Comparison of ENCODE assay signal across 22 cellular contexts in the genomic region with DNA sequence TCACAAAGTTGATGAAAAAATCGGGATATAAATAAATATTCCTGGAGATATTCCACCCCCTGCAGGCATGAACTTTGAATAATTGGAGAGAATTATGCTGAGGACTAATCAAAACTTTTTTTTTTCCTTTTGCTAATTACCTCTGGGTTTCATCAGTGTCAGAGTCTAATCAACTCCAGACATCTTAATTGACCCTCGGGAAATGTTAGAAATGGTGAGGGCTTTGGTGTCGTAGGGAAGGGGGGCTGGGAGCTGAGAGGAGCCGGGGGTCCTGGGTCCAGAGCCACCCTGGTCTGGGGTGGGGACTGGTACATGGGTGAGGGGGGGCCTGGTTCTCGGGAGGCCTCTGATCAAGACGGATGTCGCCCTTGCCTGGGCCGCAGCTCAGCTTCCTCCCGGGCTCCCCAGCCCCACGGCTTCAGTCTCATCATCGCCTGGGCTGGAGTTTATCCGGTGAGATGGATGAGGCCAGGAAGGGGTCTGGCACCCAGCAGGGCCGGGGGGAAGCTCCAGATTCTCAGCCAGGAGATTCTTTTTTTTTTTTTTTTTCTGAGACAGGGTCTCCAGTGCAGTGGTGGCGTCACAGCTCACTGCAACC. TPM values are rescaled to one million over a fixed set of nuclear protein-coding genes. Genes with fewer than 3 reads are reported as not detected.
DNase-seq lines count a peak whose midpoint lies in the region; ATAC-seq, FAIRE-seq and TF ChIP-seq lines count a peak whose summit lies in the region.
"Had no signal": no experiment of that assay in that cellular context is flagged by ENCODE, and none has a peak within 500 bp of the region (broad histone marks: within the 10 kb centered on the region; RNA-seq: fewer than 3 reads in every experiment).

No MANE protein-coding gene starts in this region.

- no peak overlapping the region for H2AFZ ChIP-seq in SK-N-SH (ENCODE audit: low read depth)
- no peak overlapping the region for H2AFZ ChIP-seq in trophoblast cell (ENCODE audit: insufficient read depth, low read length, poor library complexity)

- CTCF ChIA-PET in SK-N-SH (lab: Yijun Ruan, JAX), result interaction anchor here (0.6 to 4.0 kb wide), 15 partner anchors 9 to 369 kb away, joined by 3 to 27 read pairs (median 4); no protein-coding TSS in a partner anchor

- POLR2A ChIA-PET in SK-N-SH (lab: Yijun Ruan, JAX), result interaction anchor here (0.6 to 2.7 kb wide), 5 partner anchors 9 to 65 kb away, joined by 3 to 12 read pairs (median 5); no protein-coding TSS in a partner anchor

- intact Hi-C loops in kidney (cut with DNase I), result no loop called here

- H3F3A ChIP-seq in SK-N-SH (replicated peaks; ENCODE audit: insufficient read depth), result no peaks in the 10 kb centered on the region

- H4K12ac ChIP-seq in trophoblast cell (ENCODE audit: low read depth, low read length), result no peak overlapping the region

- H3K18ac ChIP-seq in trophoblast cell (ENCODE audit: low read length), result no peak overlapping the region

- H3K4ac ChIP-seq in trophoblast cell (ENCODE audit: low read depth, low read length), result no peak overlapping the region

- H3K4me2 ChIP-seq in BLaER1 (peak overlapping the region; percentile 92), SK-N-SH (no peak overlapping the region), trophoblast cell (ENCODE audit: low read length) (no peak overlapping the region)

- peak in 1 of 2 experiments; percentile 97; a peak in 2 of 4 replicates for TF ChIP-seq EP300 in SK-N-SH (IDR thresholded peaks at IDR 0.05; ENCODE audit: borderline replicate concordance in 1 of 2, low read depth in 1 of 2, low read length in 1 of 2)

- H3K4me3 ChIP-seq in BLaER1 (no peak overlapping the region), SK-N-SH (ENCODE audit: low read depth in 2 of 2, low read length in 1 of 2) (no peak overlapping the region), kidney (ENCODE audit: low read length in 2 of 2) (no peak overlapping the region), trophoblast cell (ENCODE audit: low read depth, low read length) (no peak overlapping the region)
- H3K4me3 ChIP-seq: MG63 had no signal

- ATAC-seq in GM18519 (IDR thresholded peaks at IDR 0.05; ENCODE audit: low FRiP score, unreplicated experiment), result no peak
- no peak for ATAC-seq in stimulated activated naive CD8-positive, alpha-beta T cell treated with anti-CD3 and anti-CD28 coated beads, Interleukin-15, Interleukin-2, amounts not matched to agents 100 U/mL and 50 U/mL, for 24 hours
- ATAC-seq: PC-3 had no signal

- no peak for TF ChIP-seq CTCF in SK-N-SH (IDR thresholded peaks at IDR 0.05)
- no peak for TF ChIP-seq CTCF in kidney (IDR thresholded peaks at IDR 0.05; ENCODE audit: borderline replicate concordance, extremely low read depth, insufficient read depth)

- H3K23ac ChIP-seq in trophoblast cell (ENCODE audit: low read length), result no peak overlapping the region

- no peak for FAIRE-seq in kidney (lab: Jason Lieb, UNC)
- FAIRE-seq: GM12891, HepG2 had no signal

- H2BK12ac ChIP-seq in trophoblast cell (ENCODE audit: low read length), result no peak overlapping the region

- H3K14ac ChIP-seq in trophoblast cell (ENCODE audit: low read length), result no peak overlapping the region

- H3K27ac ChIP-seq in BLaER1, result peak overlapping the region; percentile 86
- H3K27ac ChIP-seq in SK-N-SH (ENCODE audit: low read depth in 2 of 2, low read length in 1 of 2), result peak overlapping the region in 1 of 2 experiments; percentile 99; a peak in 2 of 4 replicates
- H3K27ac ChIP-seq in kidney (ENCODE audit: low read depth in 2 of 2, low read length in 2 of 2), result no peak overlapping the region
- no peak overlapping the region for H3K27ac ChIP-seq in trophoblast cell (ENCODE audit: low read depth, low read length)
- H3K27ac ChIP-seq: C4-2B had no signal

- peak overlapping the region; percentile 36; the same call in 1 of the 2 replicates for H3K9ac ChIP-seq in BLaER1
- no peak overlapping the region for H3K9ac ChIP-seq in SK-N-SH
- no peak overlapping the region for H3K9ac ChIP-seq in kidney (ENCODE audit: low read length in 2 of 2)
- no peak overlapping the region for H3K9ac ChIP-seq in trophoblast cell (ENCODE audit: low read length)

- H3K79me1 ChIP-seq in trophoblast cell (ENCODE audit: low read length), result peaks cover 7% of the 10 kb centered on the region

- H3K79me2 ChIP-seq in SK-N-SH (ENCODE audit: insufficient read depth), result no peaks in the 10 kb centered on the region
- no peaks in the 10 kb centered on the region for H3K79me2 ChIP-seq in trophoblast cell (ENCODE audit: control insufficient read depth, insufficient read depth, low read length, poor library complexity)

- H3K9me2 ChIP-seq in SK-N-SH, result no peaks in the 10 kb centered on the region

- H4K20me1 ChIP-seq in BLaER1 (no peaks in the 10 kb centered on the region), SK-N-SH (ENCODE audit: insufficient read depth) (no peaks in the 10 kb centered on the region)

- H3K9me3 ChIP-seq in BLaER1 (peaks cover 35% of the 10 kb centered on the region), SK-N-SH (peaks cover 4% of the 10 kb centered on the region; the same call in 1 of the 2 replicates), kidney (ENCODE audit: control insufficient read depth in 1 of 2, low read length in 2 of 2) (peaks cover 6 to 20% of the 10 kb centered on the region in 2 donors), trophoblast cell (ENCODE audit: insufficient read depth, low read depth, low read length) (peaks cover 15% of the 10 kb centered on the region)

- H3K36me3 ChIP-seq in BLaER1 (no peaks in the 10 kb centered on the region), SK-N-SH (replicated peaks in 1 of 2; ENCODE audit: control insufficient read depth in 1 of 2, insufficient read depth in 2 of 2, low read length in 1 of 2) (no peaks in the 10 kb centered on the region), kidney (ENCODE audit: control insufficient read depth in 1 of 2, insufficient read depth in 2 of 2, low read length in 2 of 2) (no peaks in the 10 kb centered on the region), trophoblast cell (ENCODE audit: control insufficient read depth in 1 of 2, insufficient read depth in 2 of 2, low read length in 2 of 2) (no peaks in the 10 kb centered on the region)
- H3K36me3 ChIP-seq: MG63 had no signal

- no peak overlapping the region for H2BK5ac ChIP-seq in trophoblast cell (ENCODE audit: low read depth, low read length, poor library complexity)

- no peaks in the 10 kb centered on the region for H3K27me3 ChIP-seq in BLaER1
- H3K27me3 ChIP-seq in SK-N-SH (ENCODE audit: insufficient read depth), result 0 out of 2 replicates have a peak, but pooled peaks cover 13% of the 10 kb centered on the region
- H3K27me3 ChIP-seq in trophoblast cell (ENCODE audit: insufficient read depth, low read length), result no peaks in the 10 kb centered on the region
- H3K27me3 ChIP-seq: MG63 had no signal

- H3K4me1 ChIP-seq in BLaER1, result peaks cover 67% of the 10 kb centered on the region
- H3K4me1 ChIP-seq in SK-N-SH (ENCODE audit: control insufficient read depth in 1 of 2, insufficient read depth in 2 of 2, low read depth in 1 of 2, low read length in 1 of 2), result peaks cover 0 to 50% of the 10 kb centered on the region in 2 experiments; a peak in 1 of 4 replicates
- H3K4me1 ChIP-seq in kidney (ENCODE audit: control insufficient read depth in 1 of 2, insufficient read depth in 1 of 2, low read depth in 1 of 2, low read length in 2 of 2), result no peaks in the 10 kb centered on the region
- peaks cover 10 to 17% of the 10 kb centered on the region in 2 experiments for H3K4me1 ChIP-seq in trophoblast cell (ENCODE audit: control insufficient read depth in 1 of 2, insufficient read depth in 2 of 2, low read length in 2 of 2)

- peak; percentile 45; the same call in 1 of the 2 replicates for TF ChIP-seq RAD21 in SK-N-SH (IDR thresholded peaks at IDR 0.05; ENCODE audit: low read length)

- peak overlapping the region; percentile 33 for H4K8ac ChIP-seq in trophoblast cell (ENCODE audit: low read depth, low read length)

- DNase-seq in SK-N-SH (peak; percentile 94), kidney (peak; percentile 48), trophoblast cell (no peak)
- no peak for DNase-seq in effector CD4-positive, alpha-beta T cell
- no peak for DNase-seq in stimulated activated naive CD8-positive, alpha-beta T cell treated with anti-CD3 and anti-CD28 coated beads, Interleukin-15, Interleukin-2, amounts not matched to agents 100 U/mL and 50 U/mL, for 24 hours
- DNase-seq: CD8-positive, alpha-beta memory T cell; DMS79 treated with DMSO at 0.1 percent for 48 hours; GF-D8; KBM-7; MG63; NCI-H1105 treated with DMSO at 0.1 percent for 48 hours; NCI-H146; NCI-H2107; NCI-H446; NCI-H774; NK-92 treated with Interleukin-12 subunit alpha and Interleukin-12 subunit beta, amount 100 ng/mL, for 24 hours; PC-3 had no signal

- H4K91ac ChIP-seq in trophoblast cell (ENCODE audit: low read depth, low read length), result no peak overlapping the region

- H2AK5ac ChIP-seq in trophoblast cell (ENCODE audit: low read length), result no peak overlapping the region

- WGBS in SK-N-SH (ENCODE audit: low lambda C conversion rate), result 25% methylated on average over 14 of the region's 14 CpGs
- no CpG with 5 or more reads among the region's 14 CpGs for WGBS in trophoblast cell (ENCODE audit: extremely low coverage, insufficient coverage, insufficient read length)

- peak overlapping the region; percentile 2 for H2BK120ac ChIP-seq in trophoblast cell (ENCODE audit: insufficient read depth, low read length, poor library complexity)

TF ChIP-seq in SK-N-SH, 30 proteins besides CTCF, POLR2A, EP300 and RAD21 (continues in another document):
- TF ChIP-seq RCOR1 (IDR thresholded peaks at IDR 0.05; ENCODE audit: low read length) (peak; percentile 69), GATA2 (CRISPR knock-in tag; IDR thresholded peaks at IDR 0.05) (peak; percentile 95), ELF1 (IDR thresholded peaks at IDR 0.05) (no peak)
- TF ChIP-seq, protein P1, sequence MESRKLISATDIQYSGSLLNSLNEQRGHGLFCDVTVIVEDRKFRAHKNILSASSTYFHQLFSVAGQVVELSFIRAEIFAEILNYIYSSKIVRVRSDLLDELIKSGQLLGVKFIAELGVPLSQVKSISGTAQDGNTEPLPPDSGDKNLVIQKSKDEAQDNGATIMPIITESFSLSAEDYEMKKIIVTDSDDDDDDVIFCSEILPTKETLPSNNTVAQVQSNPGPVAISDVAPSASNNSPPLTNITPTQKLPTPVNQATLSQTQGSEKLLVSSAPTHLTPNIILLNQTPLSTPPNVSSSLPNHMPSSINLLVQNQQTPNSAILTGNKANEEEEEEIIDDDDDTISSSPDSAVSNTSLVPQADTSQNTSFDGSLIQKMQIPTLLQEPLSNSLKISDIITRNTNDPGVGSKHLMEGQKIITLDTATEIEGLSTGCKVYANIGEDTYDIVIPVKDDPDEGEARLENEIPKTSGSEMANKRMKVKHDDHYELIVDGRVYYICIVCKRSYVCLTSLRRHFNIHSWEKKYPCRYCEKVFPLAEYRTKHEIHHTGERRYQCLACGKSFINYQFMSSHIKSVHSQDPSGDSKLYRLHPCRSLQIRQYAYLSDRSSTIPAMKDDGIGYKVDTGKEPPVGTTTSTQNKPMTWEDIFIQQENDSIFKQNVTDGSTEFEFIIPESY (IDR thresholded peaks at IDR 0.05; ENCODE audit: borderline replicate concordance, low read depth), result no peak

RNA-seq across cellular contexts. Expression of a gene that starts 30.4 kb away (rescaled TPM):
- polyA plus RNA-seq in SK-N-SH (2012; rRNA removed) (0.05 and 0.06 TPM in 2 replicates), kidney (ENCODE audit: insufficient read depth, low read depth, low replicate concordance) (3.5 TPM)
- polyA plus RNA-seq in SK-N-SH (2012; cell fraction: cytosol; rRNA removed), result 0.01 and 0.03 TPM in 2 replicates
- polyA plus RNA-seq in SK-N-SH (2012; cell fraction: nucleus; rRNA removed), result 0.01 and 0.05 TPM in 2 replicates
- 3.8 TPM for total RNA-seq in kidney
- 0.68 and 0.78 TPM in 2 replicates for polyA plus RNA-seq in trophoblast cell (2013)

Comparison
In these comparisons a context has a peak if more than half of its experiments do, and no peak if none do; other contexts are left out.
1. DNase-seq: peak in SK-N-SH (single experiment) and kidney (single experiment); none in trophoblast cell (0 of 2), effector CD4-positive, alpha-beta T cell (single experiment) and stimulated activated naive CD8-positive, alpha-beta T cell treated with anti-CD3 and anti-CD28 coated beads, Interleukin-15, Interleukin-2, amounts not matched to agents 100 U/mL and 50 U/mL, for 24 hours (single experiment).